8 cellular contexts compared by ENCODE assay signal in the genomic region with DNA sequence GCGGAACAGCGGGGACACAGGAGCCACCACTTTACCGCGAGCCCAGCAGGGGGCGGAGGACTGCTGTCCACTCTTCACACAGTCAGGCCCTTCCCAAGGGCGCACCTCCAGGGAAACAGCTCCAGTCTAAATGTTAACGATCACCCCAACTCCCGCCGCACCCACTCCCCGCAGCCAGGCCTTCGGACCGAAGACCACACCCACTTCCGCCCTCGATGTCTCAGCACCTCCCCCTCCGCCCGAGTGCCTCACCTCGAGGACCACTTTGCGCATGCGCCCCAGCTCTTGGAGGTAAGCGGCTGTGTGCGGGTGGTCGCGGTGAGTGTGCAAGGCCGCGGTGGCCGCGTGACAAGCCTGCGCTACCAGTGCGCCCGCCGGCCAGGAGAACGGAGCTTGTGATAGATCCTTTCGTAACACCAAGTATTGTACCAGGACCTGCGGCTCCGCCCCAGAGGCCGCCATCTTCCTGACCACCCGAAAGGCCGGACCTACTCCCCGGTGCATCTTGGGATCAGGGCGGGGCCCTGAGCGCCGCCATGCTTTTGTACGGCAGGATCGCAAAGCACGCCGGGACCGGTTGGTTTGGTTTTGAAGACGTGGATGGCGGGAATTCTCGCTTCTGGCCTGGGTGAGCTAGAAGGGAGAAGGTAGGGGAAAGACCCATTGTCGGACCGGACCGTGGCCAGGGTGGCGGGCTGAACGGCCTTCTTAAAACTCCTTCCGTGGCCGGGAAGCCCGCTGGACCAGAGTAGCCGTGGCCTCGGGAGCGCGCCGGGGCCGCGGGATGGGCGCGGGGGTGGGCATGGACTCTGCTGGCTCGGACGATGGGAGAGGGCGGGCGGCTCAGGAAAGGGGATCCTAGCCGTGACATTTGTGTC. TPM values are rescaled to one million over a fixed set of nuclear protein-coding genes. Genes with fewer than 3 reads are reported as not detected.
DNase-seq lines count a peak whose midpoint lies in the region; ATAC-seq, FAIRE-seq and TF ChIP-seq lines count a peak whose summit lies in the region.

A gene with protein sequence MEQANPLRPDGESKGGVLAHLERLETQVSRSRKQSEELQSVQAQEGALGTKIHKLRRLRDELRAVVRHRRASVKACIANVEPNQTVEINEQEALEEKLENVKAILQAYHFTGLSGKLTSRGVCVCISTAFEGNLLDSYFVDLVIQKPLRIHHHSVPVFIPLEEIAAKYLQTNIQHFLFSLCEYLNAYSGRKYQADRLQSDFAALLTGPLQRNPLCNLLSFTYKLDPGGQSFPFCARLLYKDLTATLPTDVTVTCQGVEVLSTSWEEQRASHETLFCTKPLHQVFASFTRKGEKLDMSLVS (plus strand): TSS at position 552 of the 878 bp plus-strand sequence. CDS start 495 bp downstream, outside the sequence.
A gene with protein sequence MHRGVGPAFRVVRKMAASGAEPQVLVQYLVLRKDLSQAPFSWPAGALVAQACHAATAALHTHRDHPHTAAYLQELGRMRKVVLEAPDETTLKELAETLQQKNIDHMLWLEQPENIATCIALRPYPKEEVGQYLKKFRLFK (minus strand): TSS at position 518 of the 878 bp plus-strand sequence. CDS start 14 bp downstream, at position 504.

- H3K4me1 Mint-ChIP-seq in mesothelial cell of epicardium: peaks cover 19% of the 10 kb centered on the region

- peak within 1 kb of the TSS; percentile 87 for H3K27ac ChIP-seq in OCI-LY1 (ENCODE audit: low read depth, low read length, poor library complexity, severe bottlenecking)

- H3F3A ChIP-seq in OCI-LY1 (ENCODE audit: insufficient read depth, low read length): no peaks in the 10 kb centered on the region

- peak; percentile 72 for FAIRE-seq in endometrium (lab: Jason Lieb, UNC)

- peak within 1 kb of the TSS; percentile 86 for H3K4me3 ChIP-seq in OCI-LY1 (ENCODE audit: low read depth, low read length, poor library complexity, severe bottlenecking)

- H3K27me3 ChIP-seq in OCI-LY1 (ENCODE audit: insufficient read depth, low read length): no peaks in the 10 kb centered on the region

- H3K9me3 Mint-ChIP-seq in mesothelial cell of epicardium: no peaks in the 10 kb centered on the region

- TF ChIP-seq CTCF in OCI-LY1 (IDR thresholded peaks at IDR 0.05; ENCODE audit: low read length) (peak; percentile 29; the same call in 1 of the 2 replicates), mesothelial cell of epicardium (IDR thresholded peaks at IDR 0.05; ENCODE audit: unreplicated experiment) (peak; percentile 75)

- no peak within 1 kb of the TSS for H2AFZ ChIP-seq in OCI-LY1 (ENCODE audit: low read length)

- peak within 1 kb of the TSS; percentile 81 for H3K9ac ChIP-seq in OCI-LY1 (ENCODE audit: low read length)

- peak; percentile 88 for ATAC-seq in GM21515 (IDR thresholded peaks at IDR 0.05; ENCODE audit: unreplicated experiment)

- peak within 1 kb of the TSS; percentile 99 for H3K27ac Mint-ChIP-seq in mesothelial cell of epicardium

- no peaks in the 10 kb centered on the region for H3K27me3 Mint-ChIP-seq in mesothelial cell of epicardium (ENCODE audit: low read depth)

- H3K36me3 Mint-ChIP-seq in mesothelial cell of epicardium: peaks cover 21% of the 10 kb centered on the region

- no peaks in the 10 kb centered on the region for H4K20me1 ChIP-seq in OCI-LY1 (ENCODE audit: insufficient read depth, low read length)

- no peaks in the 10 kb centered on the region for H3K9me3 ChIP-seq in OCI-LY1 (ENCODE audit: low read length)

- H3K9me2 ChIP-seq in OCI-LY1 (ENCODE audit: low read depth, low read length): no peaks in the 10 kb centered on the region

- H3K4me2 ChIP-seq in OCI-LY1 (ENCODE audit: low read length): peak within 1 kb of the TSS; percentile 81

- peaks cover 30% of the 10 kb centered on the region for H3K36me3 ChIP-seq in OCI-LY1 (ENCODE audit: insufficient read depth, low read length)

- DNase-seq in DMS 273 treated with DMSO at 0.1 percent for 48 hours (lab: John Stamatoyannopoulos, UW): peak; percentile 95
- peak; percentile 92 for DNase-seq in HuH-7 (ENCODE audit: low spot score)
- DNase-seq in activated CD8-positive, alpha-beta memory T cell treated with anti-CD3 and anti-CD28 coated beads, Interleukin-2, amount 50 U/mL, for 4 hours: peak; percentile 92
- peak; percentile 95 to 96 for DNase-seq in mesothelial cell of epicardium (ENCODE audit: low spot score in 2 of 2, unreplicated experiment in 2 of 2)
- peak; percentile 88 to 90 for DNase-seq in stimulated activated CD8-positive, alpha-beta memory T cell treated with anti-CD3 and anti-CD28 coated beads, Interleukin-15, amount 100 ng/mL, for 48 hours (ENCODE audit: low read depth in 2 of 2)

- H3K79me2 ChIP-seq in OCI-LY1 (ENCODE audit: insufficient read depth, low read length): peaks cover 44% of the 10 kb centered on the region

- H3K4me3 Mint-ChIP-seq in mesothelial cell of epicardium: peak within 1 kb of the TSS; percentile 98

- H3K4me1 ChIP-seq in OCI-LY1 (ENCODE audit: insufficient read depth, low read length, severe bottlenecking): peaks cover 32% of the 10 kb centered on the region

RNA-seq across cellular contexts. Expression of the first gene that starts in this region (rescaled TPM):
- 18.1 to 19.0 TPM (median 18.8 TPM) in 3 replicates for total RNA-seq in mesothelial cell of epicardium

RNA-seq across cellular contexts. Expression of the second gene that starts in this region (rescaled TPM):
- 17.2 to 22.4 TPM (median 22.0 TPM) in 3 replicates for total RNA-seq in mesothelial cell of epicardium

Comparison
In these comparisons a context has a peak if more than half of its experiments do, and no peak if none do; other contexts are left out.
1. Peak in every context shown above with its lines: DNase-seq, ATAC-seq, H3K4me3 ChIP-seq and H3K27ac ChIP-seq.